10 cellular contexts compared by ENCODE assay signal in the genomic region with DNA sequence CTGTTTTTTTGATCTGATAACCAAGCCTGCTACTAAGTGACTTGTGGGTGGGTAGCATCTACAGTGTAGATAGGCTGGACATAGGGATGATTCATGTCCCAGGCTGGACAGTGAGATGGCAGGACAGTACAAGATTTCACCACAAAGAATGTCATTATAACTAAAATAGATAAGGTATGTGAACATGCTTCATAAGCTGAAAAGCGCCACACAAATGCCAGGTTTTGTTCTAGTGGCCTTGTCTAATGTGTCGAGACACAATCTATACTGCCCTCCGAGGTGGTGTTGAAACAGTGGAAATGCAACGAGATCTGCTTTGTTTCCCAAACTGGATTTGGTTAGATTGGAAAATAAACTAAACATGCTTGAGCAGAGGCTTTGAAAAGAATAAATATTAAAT. TPM values are rescaled to one million over a fixed set of nuclear protein-coding genes. Genes with fewer than 3 reads are reported as not detected.
DNase-seq lines count a peak whose midpoint lies in the region; ATAC-seq and TF ChIP-seq lines count a peak whose summit lies in the region.
"Had no signal": no experiment of that assay in that cellular context is flagged by ENCODE, and none has a peak within 500 bp of the region (broad histone marks: within the 10 kb centered on the region; RNA-seq: fewer than 3 reads in every experiment).

No MANE protein-coding gene starts in this region.

- DNase-seq in NCI-H2196 (lab: John Stamatoyannopoulos, UW; ENCODE audit: unreplicated experiment) (peak; percentile 12), NCI-H2196 treated with DMSO at 0.1 percent for 48 hours (lab: John Stamatoyannopoulos, UW; ENCODE audit: unreplicated experiment) (no peak), SK-N-SH (peak; percentile 63), foreskin fibroblast (peak; percentile 36 to 45), thoracic aorta (ENCODE audit: low spot score) (no peak), Peyer's patch (no peak), D341Med (ENCODE audit: low spot score) (no peak)
- DNase-seq in activated CD4-positive, alpha-beta T cell treated with anti-CD3 and anti-CD28 coated beads for 4 hours: no peak
- DNase-seq: stimulated activated CD4-positive, alpha-beta T cell treated with anti-CD3 and anti-CD28 coated beads, Interleukin-15, amount 100 ng/mL, for 24 hours; thyroid gland had no signal

- ATAC-seq in thoracic aorta (ENCODE audit: insufficient number of reproducible peaks, low FRiP score, low read depth): no peak

- TF ChIP-seq EP300 in SK-N-SH (IDR thresholded peaks at IDR 0.05; ENCODE audit: borderline replicate concordance in 1 of 2, low read depth in 1 of 2, low read length in 1 of 2): no peak

- peak; percentile 79 for TF ChIP-seq RAD21 in SK-N-SH (IDR thresholded peaks at IDR 0.05; ENCODE audit: low read length)

- CTCF ChIA-PET in SK-N-SH (lab: Yijun Ruan, JAX): interaction anchor here (0.6 to 2.1 kb wide), 16 partner anchors 9 to 68 kb away, joined by 3 to 15 read pairs (median 6); no protein-coding TSS in a partner anchor

- H3K27me3 ChIP-seq in SK-N-SH (ENCODE audit: insufficient read depth): no peaks in the 10 kb centered on the region
- H3K27me3 ChIP-seq in thoracic aorta (replicated peaks; ENCODE audit: insufficient read depth): no peaks in the 10 kb centered on the region
- H3K27me3 ChIP-seq in Peyer's patch: no peaks in the 10 kb centered on the region
- H3K27me3 ChIP-seq: thyroid gland had no signal

- H3K4me3 ChIP-seq in SK-N-SH (ENCODE audit: low read depth in 2 of 2, low read length in 1 of 2) (no peak overlapping the region; a peak in 1 of 4 replicates), foreskin fibroblast (ENCODE audit: low read depth in 1 of 2, low read length in 2 of 2) (peak overlapping the region in 1 of 2 donors; percentile 31), thoracic aorta (no peak overlapping the region), Peyer's patch (peak overlapping the region in 2 of 4 donors; percentile 91 to 96)
- H3K4me3 ChIP-seq: thyroid gland had no signal

- H3K4me2 ChIP-seq in SK-N-SH: 0 out of 2 replicates have a peak overlapping the region, but pooled peaks have one; percentile 4

- 57% methylated on average over 4 of the region's 4 CpGs for WGBS in SK-N-SH (ENCODE audit: low lambda C conversion rate)

- H3K27ac ChIP-seq in SK-N-SH (ENCODE audit: low read depth in 2 of 2, low read length in 1 of 2): peak overlapping the region in 1 of 2 experiments; percentile 47; a peak in 3 of 4 replicates
- H3K27ac ChIP-seq in thoracic aorta: no peak overlapping the region
- peak overlapping the region in 2 of 4 donors; percentile 6 to 97 for H3K27ac ChIP-seq in Peyer's patch
- H3K27ac ChIP-seq: thyroid gland had no signal

- H3F3A ChIP-seq in SK-N-SH (replicated peaks; ENCODE audit: insufficient read depth): peaks cover 11% of the 10 kb centered on the region

- H3K9me3 ChIP-seq in SK-N-SH: no peaks in the 10 kb centered on the region
- H3K9me3 ChIP-seq in thoracic aorta: no peaks in the 10 kb centered on the region
- no peaks in the 10 kb centered on the region for H3K9me3 ChIP-seq in Peyer's patch
- H3K9me3 ChIP-seq: thyroid gland had no signal

- no peak overlapping the region for H2AFZ ChIP-seq in SK-N-SH (ENCODE audit: low read depth)

- TF ChIP-seq POLR2A in Peyer's patch (IDR thresholded peaks at IDR 0.05): no peak

- H3K36me3 ChIP-seq in SK-N-SH (replicated peaks in 1 of 2; ENCODE audit: control insufficient read depth in 1 of 2, insufficient read depth in 2 of 2, low read length in 1 of 2) (peaks cover 6 to 7% of the 10 kb centered on the region in 2 experiments), thoracic aorta (peaks cover 3% of the 10 kb centered on the region), Peyer's patch (peaks cover 0 to 34% (median 0%) of the 10 kb centered on the region in 3 donors)
- H3K36me3 ChIP-seq: thyroid gland had no signal

- POLR2A ChIA-PET in SK-N-SH (lab: Yijun Ruan, JAX): no interaction called here

- H3K4me1 ChIP-seq in SK-N-SH (ENCODE audit: control insufficient read depth in 1 of 2, insufficient read depth in 2 of 2, low read depth in 1 of 2, low read length in 1 of 2) (peaks cover 15 to 20% of the 10 kb centered on the region in 2 experiments; a peak in 3 of 4 replicates), thoracic aorta (ENCODE audit: control insufficient read depth in 1 of 2, low read depth in 2 of 2) (peaks cover 21 to 76% of the 10 kb centered on the region in 2 donors), Peyer's patch (peaks cover 0 to 58% (median 3%) of the 10 kb centered on the region in 4 donors)

- TF ChIP-seq CTCF in SK-N-SH (IDR thresholded peaks at IDR 0.05) (peak; percentile 58), foreskin fibroblast (IDR thresholded peaks at IDR 0.05; ENCODE audit: low read depth, low read length) (no peak), thoracic aorta (IDR thresholded peaks at IDR 0.05) (peak; percentile 15), Peyer's patch (IDR thresholded peaks at IDR 0.05) (peak in 3 of 6 experiments; percentile 21 to 54 (median 49))

- H3K9me2 ChIP-seq in SK-N-SH: no peaks in the 10 kb centered on the region

- no peak overlapping the region for H3K9ac ChIP-seq in SK-N-SH

- H3K79me2 ChIP-seq in SK-N-SH (ENCODE audit: insufficient read depth): peaks cover 75% of the 10 kb centered on the region

- peaks cover 8% of the 10 kb centered on the region; the same call in 1 of the 2 replicates for H4K20me1 ChIP-seq in SK-N-SH (ENCODE audit: insufficient read depth)

TF ChIP-seq in SK-N-SH, 30 proteins besides CTCF, POLR2A, EP300 and RAD21:
- no peak for TF ChIP-seq NFIC (IDR thresholded peaks at IDR 0.05; ENCODE audit: borderline replicate concordance)
- TF ChIP-seq SMC3 (IDR thresholded peaks at IDR 0.05; ENCODE audit: low read depth, low read length): peak; percentile 50
- TF ChIP-seq, protein P1, sequence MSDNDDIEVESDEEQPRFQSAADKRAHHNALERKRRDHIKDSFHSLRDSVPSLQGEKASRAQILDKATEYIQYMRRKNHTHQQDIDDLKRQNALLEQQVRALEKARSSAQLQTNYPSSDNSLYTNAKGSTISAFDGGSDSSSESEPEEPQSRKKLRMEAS (IDR thresholded peaks at IDR 0.05; ENCODE audit: low read depth): no peak
TF ChIP-seq in SK-N-SH: peak in this region for 1.

RNA-seq across cellular contexts. Expression of gene LGALS3, which starts 4.4 kb away (rescaled TPM):
- 59.5 and 59.8 TPM in 2 replicates for polyA plus RNA-seq in SK-N-SH (2012; rRNA removed)
- 50.7 and 56.5 TPM in 2 replicates for polyA plus RNA-seq in SK-N-SH (2012; cell fraction: cytosol; rRNA removed)
- polyA plus RNA-seq in SK-N-SH (2012; cell fraction: nucleus; rRNA removed): 51.5 and 55.5 TPM in 2 replicates
- 100 to 1,000 TPM; 195 to 237 TPM for total RNA-seq in thoracic aorta
- 1,000 to 10,000 TPM in 3 of 4 donors, 100 to 1,000 TPM in 1; 242 to 1,284 (median 1,203) TPM for total RNA-seq in Peyer's patch

RNA-seq across cellular contexts. Expression of gene DLGAP5, which starts 58.0 kb away (rescaled TPM):
- 6.2 and 6.4 TPM in 2 replicates for polyA plus RNA-seq in SK-N-SH (2012; rRNA removed)
- polyA plus RNA-seq in SK-N-SH (2012; cell fraction: cytosol; rRNA removed): 8.8 and 11.0 TPM in 2 replicates
- 2.9 and 7.2 TPM in 2 replicates for polyA plus RNA-seq in SK-N-SH (2012; cell fraction: nucleus; rRNA removed)
- total RNA-seq in thoracic aorta (under 1 TPM in 1 of 2 donors, not detected in 1; 0.14 TPM), Peyer's patch (1 to 10 TPM; 2.1 to 9.9 (median 4.4) TPM)

Comparison
In these comparisons a context has a peak if more than half of its experiments do, and no peak if none do; other contexts are left out.
1. DNase-seq: peak in NCI-H2196 (single experiment), SK-N-SH (single experiment) and foreskin fibroblast (2 of 2); none in NCI-H2196 treated with DMSO at 0.1 percent for 48 hours (single experiment), thoracic aorta (single experiment), activated CD4-positive, alpha-beta T cell treated with anti-CD3 and anti-CD28 coated beads for 4 hours (0 of 2), Peyer's patch (0 of 3) and D341Med (single experiment).